Comparison of ENCODE assay signal across 19 cellular contexts in genomic region chr12:106328735-106329134, GRCh38.
"Had no signal": no experiment of that assay in that cellular context is flagged by ENCODE, and none has a peak within 500 bp of the region (broad histone marks: within the 10 kb centered on the region; RNA-seq: fewer than 3 reads in every experiment).

No MANE protein-coding gene starts in this region.

- H3K27me3 Mint-ChIP-seq: activated T-helper 17 cell treated with anti-CD3 and anti-CD28 coated beads, Interleukin-2, amount 50 U/mL, for 72 hours; central memory CD8-positive, alpha-beta T cell; memory B cell; naive thymus-derived CD4-positive, alpha-beta T cell; stimulated activated naive CD8-positive, alpha-beta T cell treated with anti-CD3 and anti-CD28 coated beads, Interleukin-15, Interleukin-2, amounts not matched to agents 100 ng/mL and 50 ng/mL, for 24 hours had no signal

- H3K9me3 Mint-ChIP-seq: activated naive CD4-positive, alpha-beta T cell treated with anti-CD3 and anti-CD28 coated beads for 36 hours; activated T-helper 17 cell treated with anti-CD3 and anti-CD28 coated beads, Interleukin-2, amount 50 U/mL, for 72 hours; central memory CD8-positive, alpha-beta T cell; memory B cell; naive thymus-derived CD4-positive, alpha-beta T cell; stimulated activated naive CD8-positive, alpha-beta T cell treated with anti-CD3 and anti-CD28 coated beads, Interleukin-15, Interleukin-2, amounts not matched to agents 100 ng/mL and 50 ng/mL, for 24 hours had no signal

- H3K27ac ChIP-seq: coronary artery, testis, upper lobe of left lung had no signal

- H3K4me3 ChIP-seq: coronary artery, mucosa of descending colon, testis, upper lobe of left lung had no signal

- H3K4me1 ChIP-seq: testis had no signal

- H3K4me3 Mint-ChIP-seq: activated naive CD4-positive, alpha-beta T cell treated with anti-CD3 and anti-CD28 coated beads for 36 hours; activated T-helper 17 cell treated with anti-CD3 and anti-CD28 coated beads, Interleukin-2, amount 50 U/mL, for 72 hours; central memory CD8-positive, alpha-beta T cell; memory B cell; naive thymus-derived CD4-positive, alpha-beta T cell; stimulated activated naive CD8-positive, alpha-beta T cell treated with anti-CD3 and anti-CD28 coated beads, Interleukin-15, Interleukin-2, amounts not matched to agents 100 ng/mL and 50 ng/mL, for 24 hours had no signal

- H3K27me3 ChIP-seq: testis, upper lobe of left lung had no signal

- ATAC-seq: activated T-helper 17 cell treated with anti-CD3 and anti-CD28 coated beads, Interleukin-2, amount 50 U/mL, for 72 hours; naive thymus-derived CD4-positive, alpha-beta T cell; right cardiac atrium had no signal

- DNase-seq: activated CD4-positive, alpha-beta T cell treated with anti-CD3 and anti-CD28 coated beads for 1 hour; activated CD4-positive, alpha-beta T cell treated with anti-CD3 and anti-CD28 coated beads, Interleukin-2, amount 50 U/mL, for 4 hours; activated naive CD4-positive, alpha-beta T cell treated with anti-CD3 and anti-CD28 coated beads for 36 hours; activated T-cell treated with anti-CD3 and anti-CD28 coated beads for 4 hours; amniotic stem cell; mucosa of descending colon; naive thymus-derived CD4-positive, alpha-beta T cell; nucleus accumbens; posterior cingulate gyrus; right cardiac atrium; stimulated activated CD4-positive, alpha-beta T cell treated with anti-CD3 and anti-CD28 coated beads, Interleukin-4, amount 100 ng/mL, for 4 hours; stimulated activated CD8-positive, alpha-beta memory T cell treated with anti-CD3 and anti-CD28 coated beads, Interleukin-4, amount 100 ng/mL, for 48 hours; testis had no signal

- H3K9me3 ChIP-seq: mucosa of descending colon, testis, upper lobe of left lung had no signal

- H3K27ac Mint-ChIP-seq: activated naive CD4-positive, alpha-beta T cell treated with anti-CD3 and anti-CD28 coated beads for 36 hours; activated T-helper 17 cell treated with anti-CD3 and anti-CD28 coated beads, Interleukin-2, amount 50 U/mL, for 72 hours; memory B cell; stimulated activated naive CD8-positive, alpha-beta T cell treated with anti-CD3 and anti-CD28 coated beads, Interleukin-15, Interleukin-2, amounts not matched to agents 100 ng/mL and 50 ng/mL, for 24 hours had no signal
